ENCODE assay signal across 16 cellular contexts in the genomic region with DNA sequence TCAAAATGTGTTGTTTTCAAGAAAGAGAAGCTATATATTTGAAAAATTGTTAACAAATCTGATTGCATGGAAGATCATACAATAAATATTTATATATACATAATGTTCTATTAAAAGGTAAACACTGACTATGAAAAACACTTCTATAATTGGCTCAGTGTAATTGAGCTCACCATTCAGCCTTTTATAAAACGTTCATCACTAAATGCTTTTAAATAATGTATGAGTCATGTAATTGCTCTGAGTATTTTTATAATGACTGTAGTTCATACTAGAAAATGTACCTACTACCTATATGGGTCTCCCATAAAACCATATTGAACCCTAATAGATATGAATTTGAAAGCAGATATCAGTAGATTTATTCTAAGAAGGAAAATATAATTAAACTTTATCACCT.
"Had no signal": no experiment of that assay in that cellular context is flagged by ENCODE, and none has a peak within 500 bp of the region (broad histone marks: within the 10 kb centered on the region; RNA-seq: fewer than 3 reads in every experiment).

No MANE protein-coding gene starts in this region.

- H3K9me3 Mint-ChIP-seq: activated T-helper 1 cell treated with anti-CD3 and anti-CD28 coated beads, Interleukin-12 subunit alpha, Interleukin-12 subunit beta, Interleukin-2, Interleukin-4 antibody, amounts not matched to agents 30 ng/mL and 10 ng/mL and 1 ng/mL, durations not matched to agents 14 hours and 24 hours and 36 hours had no signal

- H3K36me3 Mint-ChIP-seq: natural killer cell treated with Interleukin-12 subunit alpha and Interleukin-12 subunit beta and Interleukin-15 and Interleukin-18, amount 100 ng/mL, for 72 hours; stimulated activated effector memory CD8-positive, alpha-beta T cell treated with anti-CD3 and anti-CD28 coated beads, Interleukin-12 subunit alpha, Interleukin-12 subunit beta, amount 100 ng/mL, for 72 hours had no signal

- H3K27ac ChIP-seq: ascending aorta, esophagus squamous epithelium, heart left ventricle, right atrium auricular region, tibial artery, WERI-Rb-1 had no signal

- H3K4me1 Mint-ChIP-seq: activated naive CD8-positive, alpha-beta T cell treated with anti-CD3 and anti-CD28 coated beads, Interleukin-2, amount 50 U/mL, for 24 hours; stimulated activated effector memory CD8-positive, alpha-beta T cell treated with anti-CD3 and anti-CD28 coated beads, Interleukin-12 subunit alpha, Interleukin-12 subunit beta, amount 100 ng/mL, for 72 hours had no signal

- H3K27me3 Mint-ChIP-seq: activated naive CD8-positive, alpha-beta T cell treated with anti-CD3 and anti-CD28 coated beads, Interleukin-2, amount 50 U/mL, for 24 hours; natural killer cell treated with Interleukin-12 subunit alpha and Interleukin-12 subunit beta and Interleukin-15 and Interleukin-18, amount 100 ng/mL, for 72 hours had no signal

- H3K4me3 Mint-ChIP-seq: activated naive CD8-positive, alpha-beta T cell treated with anti-CD3 and anti-CD28 coated beads, Interleukin-2, amount 50 U/mL, for 24 hours; activated T-helper 1 cell treated with anti-CD3 and anti-CD28 coated beads, Interleukin-12 subunit alpha, Interleukin-12 subunit beta, Interleukin-2, Interleukin-4 antibody, amounts not matched to agents 30 ng/mL and 10 ng/mL and 1 ng/mL, durations not matched to agents 14 hours and 24 hours and 36 hours; natural killer cell treated with Interleukin-12 subunit alpha and Interleukin-12 subunit beta and Interleukin-15 and Interleukin-18, amount 100 ng/mL, for 72 hours; stimulated activated effector memory CD8-positive, alpha-beta T cell treated with anti-CD3 and anti-CD28 coated beads, Interleukin-12 subunit alpha, Interleukin-12 subunit beta, amount 100 ng/mL, for 72 hours had no signal

- H3K4me1 ChIP-seq: ascending aorta, esophagus squamous epithelium, heart left ventricle, right atrium auricular region, tibial artery had no signal

- DNase-seq: activated CD4-positive, alpha-beta T cell treated with anti-CD3 and anti-CD28 coated beads for 48 hours; activated naive CD4-positive, alpha-beta T cell; activated naive CD8-positive, alpha-beta T cell treated with anti-CD3 and anti-CD28 coated beads, Interleukin-2, amount 50 U/mL, for 24 hours; esophagus squamous epithelium; foreskin fibroblast; heart left ventricle; mammary epithelial cell; mucosa of descending colon; nucleus accumbens; tibial artery; WERI-Rb-1 had no signal

- H3K27me3 ChIP-seq: ascending aorta, esophagus squamous epithelium, heart left ventricle, right atrium auricular region, tibial artery had no signal

- H3K27ac Mint-ChIP-seq: activated naive CD8-positive, alpha-beta T cell treated with anti-CD3 and anti-CD28 coated beads, Interleukin-2, amount 50 U/mL, for 24 hours; activated T-helper 1 cell treated with anti-CD3 and anti-CD28 coated beads, Interleukin-12 subunit alpha, Interleukin-12 subunit beta, Interleukin-2, Interleukin-4 antibody, amounts not matched to agents 30 ng/mL and 10 ng/mL and 1 ng/mL, durations not matched to agents 14 hours and 24 hours and 36 hours; natural killer cell treated with Interleukin-12 subunit alpha and Interleukin-12 subunit beta and Interleukin-15 and Interleukin-18, amount 100 ng/mL, for 72 hours; stimulated activated effector memory CD8-positive, alpha-beta T cell treated with anti-CD3 and anti-CD28 coated beads, Interleukin-12 subunit alpha, Interleukin-12 subunit beta, amount 100 ng/mL, for 72 hours had no signal

- ATAC-seq: activated naive CD8-positive, alpha-beta T cell treated with anti-CD3 and anti-CD28 coated beads, Interleukin-2, amount 50 U/mL, for 24 hours; heart left ventricle; mucosa of descending colon; natural killer cell treated with Interleukin-12 subunit alpha and Interleukin-12 subunit beta and Interleukin-15 and Interleukin-18, amount 100 ng/mL, for 72 hours; stimulated activated effector memory CD8-positive, alpha-beta T cell treated with anti-CD3 and anti-CD28 coated beads, Interleukin-12 subunit alpha, Interleukin-12 subunit beta, amount 100 ng/mL, for 72 hours had no signal
